8 cellular contexts compared by ENCODE assay signal in the genomic region with DNA sequence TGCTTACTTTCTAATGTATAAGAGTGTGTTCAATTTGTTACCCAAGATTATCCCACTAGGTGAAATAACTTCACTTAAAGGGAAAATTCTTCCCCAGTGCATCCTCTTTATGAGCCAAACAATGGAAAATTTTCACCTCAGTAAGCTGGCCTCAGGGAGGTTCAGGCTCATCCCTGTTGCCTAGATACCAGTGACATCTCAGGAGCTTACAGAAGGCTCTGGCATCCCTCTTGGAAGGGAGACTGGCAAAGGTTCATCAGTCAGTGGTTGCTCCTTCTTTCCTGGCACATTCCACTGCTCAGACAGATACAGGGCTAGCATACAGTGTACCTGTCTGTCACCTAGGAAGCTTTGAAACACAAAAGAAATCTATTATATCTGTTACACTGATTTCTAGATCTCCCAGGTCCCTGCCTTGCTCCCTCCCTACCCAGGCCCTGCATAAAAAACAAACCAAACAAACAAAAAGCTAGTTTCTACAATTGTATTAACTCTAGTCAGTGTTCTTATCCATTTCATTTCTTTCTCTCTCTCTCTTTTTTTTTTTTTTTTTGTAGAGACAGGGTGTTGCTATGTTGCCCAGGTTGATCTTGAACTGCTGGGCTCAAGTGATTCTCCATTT. TPM values are rescaled to one million over a fixed set of nuclear protein-coding genes. Genes with fewer than 3 reads are reported as not detected.
A peak's percentile ranks its signal among the peaks of the same experiment; 100 is the strongest.
DNase-seq lines count a peak whose midpoint lies in the region; ATAC-seq and TF ChIP-seq lines count a peak whose summit lies in the region.

No MANE protein-coding gene starts in this region.

- no peak for TF ChIP-seq CTCF in cardiac fibroblast (IDR thresholded peaks at IDR 0.05; ENCODE audit: low read depth, low read length)

- no peaks in the 10 kb centered on the region for H3K27me3 ChIP-seq in BLaER1 treated with 17β-estradiol and CSF1 and Interleukin-3, amounts not matched to agents 10 nM and 100 nM
- H3K27me3 ChIP-seq in Karpas-422 (ENCODE audit: low read length) (no peaks in the 10 kb centered on the region), mucosa of stomach (ENCODE audit: control insufficient read depth, insufficient read depth, low read length) (no peaks in the 10 kb centered on the region)

- H3K27ac ChIP-seq in BLaER1 treated with 17β-estradiol and CSF1 and Interleukin-3, amounts not matched to agents 10 nM and 100 nM: peak overlapping the region in 3 of 11 experiments; percentile 96 to 99 (median 98); a peak in 4 of 22 replicates
- peak overlapping the region; percentile 76 for H3K27ac ChIP-seq in Karpas-422 (ENCODE audit: low read length)

- H3K4me1 ChIP-seq in BLaER1 treated with 17β-estradiol and CSF1 and Interleukin-3, amounts not matched to agents 10 nM and 100 nM: peaks cover 45 to 57% (median 52%) of the 10 kb centered on the region in 10 experiments
- H3K4me1 ChIP-seq in Karpas-422 (ENCODE audit: low read length): peaks cover 18% of the 10 kb centered on the region
- peaks cover 12% of the 10 kb centered on the region for H3K4me1 ChIP-seq in mucosa of stomach (ENCODE audit: control insufficient read depth, insufficient read depth, low read length)

- no peak for ATAC-seq in HG02840 (IDR thresholded peaks at IDR 0.05; ENCODE audit: low FRiP score, unreplicated experiment)

- no peaks in the 10 kb centered on the region for H3K9me2 ChIP-seq in Karpas-422 (replicated peaks; ENCODE audit: insufficient read depth, low read length)

- H4K20me1 ChIP-seq in BLaER1 treated with 17β-estradiol and CSF1 and Interleukin-3, amounts not matched to agents 10 nM and 100 nM: peaks cover 40 to 59% (median 54%) of the 10 kb centered on the region in 11 experiments; a peak in 21 of 22 replicates
- H4K20me1 ChIP-seq in Karpas-422 (ENCODE audit: insufficient read depth, low read depth, low read length): peaks cover 28% of the 10 kb centered on the region; the same call in 1 of the 2 replicates

- H3K36me3 ChIP-seq in BLaER1 treated with 17β-estradiol and CSF1 and Interleukin-3, amounts not matched to agents 10 nM and 100 nM: peaks cover 39 to 53% (median 51%) of the 10 kb centered on the region in 11 experiments
- H3K36me3 ChIP-seq in Karpas-422 (ENCODE audit: insufficient read depth, low read length) (peaks cover 27% of the 10 kb centered on the region), mucosa of stomach (ENCODE audit: control insufficient read depth, insufficient read depth, low read length) (no peaks in the 10 kb centered on the region)

- no peak overlapping the region for H2AFZ ChIP-seq in Karpas-422 (ENCODE audit: low read length)

- H3K79me2 ChIP-seq in Karpas-422 (ENCODE audit: low read length): peaks cover 66% of the 10 kb centered on the region

- DNase-seq in Karpas-422 (no peak), cardiac fibroblast (ENCODE audit: low read depth in 2 of 2) (peak; percentile 43 to 56), GDM1 (lab: John Stamatoyannopoulos, UW) (no peak), UCSD-AML1 (lab: John Stamatoyannopoulos, UW; ENCODE audit: unreplicated experiment) (no peak), DMS153 (lab: John Stamatoyannopoulos, UW) (no peak)

- peak overlapping the region; percentile 86 to 99 (median 96) for H3K4me3 ChIP-seq in BLaER1 treated with 17β-estradiol and CSF1 and Interleukin-3, amounts not matched to agents 10 nM and 100 nM
- peak overlapping the region; percentile 78 for H3K4me3 ChIP-seq in Karpas-422 (ENCODE audit: low read length)
- H3K4me3 ChIP-seq in cardiac fibroblast (replicated peaks in 1 of 2; ENCODE audit: low read depth in 2 of 2, low read length in 2 of 2): peak overlapping the region in 1 of 2 donors; percentile 96
- H3K4me3 ChIP-seq in mucosa of stomach (ENCODE audit: low read length): no peak overlapping the region

- no peaks in the 10 kb centered on the region for H3K9me3 ChIP-seq in BLaER1 treated with 17β-estradiol and CSF1 and Interleukin-3, amounts not matched to agents 10 nM and 100 nM (replicated peaks in 1 of 11)
- H3K9me3 ChIP-seq in Karpas-422 (ENCODE audit: low read length) (no peaks in the 10 kb centered on the region), mucosa of stomach (ENCODE audit: control insufficient read depth, low read length) (no peaks in the 10 kb centered on the region)

- peak overlapping the region; percentile 92 to 100 (median 98); a peak in 20 of 22 replicates for H3K9ac ChIP-seq in BLaER1 treated with 17β-estradiol and CSF1 and Interleukin-3, amounts not matched to agents 10 nM and 100 nM
- peak overlapping the region; percentile 97 for H3K9ac ChIP-seq in Karpas-422 (ENCODE audit: low read length)
- H3K9ac ChIP-seq in mucosa of stomach (ENCODE audit: low read length): peak overlapping the region; percentile 100

- peak overlapping the region; percentile 76 to 95 (median 84) for H3K4me2 ChIP-seq in BLaER1 treated with 17β-estradiol and CSF1 and Interleukin-3, amounts not matched to agents 10 nM and 100 nM
- H3K4me2 ChIP-seq in Karpas-422 (ENCODE audit: low read depth, low read length, poor library complexity, severe bottlenecking): peak overlapping the region; percentile 71

RNA-seq across cellular contexts. Expression of a gene that starts 1.7 kb away (rescaled TPM):
- 93.6 and 104 TPM in 2 replicates for total RNA-seq in Karpas-422 (2014; rRNA removed; shearing (Covaris generic); ENCODE audit: low replicate concordance)

RNA-seq across cellular contexts. Expression of a gene that starts 29.6 kb away (rescaled TPM):
- 25.5 and 36.1 TPM in 2 replicates for total RNA-seq in Karpas-422 (2014; rRNA removed; shearing (Covaris generic); ENCODE audit: low replicate concordance)

RNA-seq across cellular contexts. Expression of a gene that starts 52.6 kb away (rescaled TPM):
- 3.8 and 7.0 TPM in 2 replicates for total RNA-seq in Karpas-422 (2014; rRNA removed; shearing (Covaris generic); ENCODE audit: low replicate concordance)

Comparison
In these comparisons a context has a peak if more than half of its experiments do, and no peak if none do; other contexts are left out.
1. DNase-seq: peak in cardiac fibroblast (2 of 2); none in Karpas-422 (single experiment), GDM1 (single experiment), UCSD-AML1 (single experiment) and DMS153 (single experiment).
2. Peak in every context shown above with its lines, with median percentiles within 50 percentile points of each other: H3K9ac ChIP-seq.